8 cellular contexts compared by ENCODE assay signal in genomic region chr21:36135391-36136094, GRCh38. TPM values are rescaled to one million over a fixed set of nuclear protein-coding genes. Genes with fewer than 3 reads are reported as not detected.
DNase-seq lines count a peak whose midpoint lies in the region; ATAC-seq, FAIRE-seq and TF ChIP-seq lines count a peak whose summit lies in the region.

No MANE protein-coding gene starts in this region.

- H3K9ac ChIP-seq in endothelial cell of umbilical vein (replicated peaks; ENCODE audit: extremely low read depth, insufficient read depth, low read length) (peak overlapping the region; percentile 27), mesenchymal stem cell (ENCODE audit: low read length) (peak overlapping the region; percentile 96)

- H3K36me3 ChIP-seq in endothelial cell of umbilical vein (ENCODE audit: control insufficient read depth in 2 of 2, extremely low read depth in 1 of 2, insufficient read depth in 2 of 2, low read length in 2 of 2): no peaks in the 10 kb centered on the region
- peaks cover 0 to 35% of the 10 kb centered on the region in 2 experiments for H3K36me3 ChIP-seq in mesenchymal stem cell (ENCODE audit: control insufficient read depth in 1 of 2, insufficient read depth in 2 of 2, low read depth in 1 of 2, low read length in 2 of 2)

- peak; percentile 92 for FAIRE-seq in endothelial cell of umbilical vein (lab: Jason Lieb, UNC)

- peak overlapping the region; percentile 76 for H3K27ac ChIP-seq in C4-2B
- peak overlapping the region; percentile 27 for H3K27ac ChIP-seq in endothelial cell of umbilical vein (ENCODE audit: insufficient read depth, low read depth, low read length)
- H3K27ac ChIP-seq in mesenchymal stem cell (ENCODE audit: low read length, poor library complexity, severe bottlenecking): peak overlapping the region; percentile 60

- H3K79me1 ChIP-seq in mesenchymal stem cell (replicated peaks; ENCODE audit: low read length, poor library complexity, severe bottlenecking): peaks cover 6% of the 10 kb centered on the region

- H3K14ac ChIP-seq in mesenchymal stem cell (ENCODE audit: low read length in 2 of 2): no peak overlapping the region

- H3K79me2 ChIP-seq in endothelial cell of umbilical vein (ENCODE audit: control insufficient read depth, insufficient read depth, low read length): peaks cover 7% of the 10 kb centered on the region

- intact Hi-C loops in endothelial cell of umbilical vein (cut with micrococcal nuclease): loop anchor here (1.0 to 5.0 kb wide), 2 partner anchors 21 to 187 kb away; partner anchors contain the start of genes DOP1B and MORC3

- H3K9me1 ChIP-seq in endothelial cell of umbilical vein (replicated peaks; ENCODE audit: control insufficient read depth, extremely low read depth, insufficient read depth, low read length): no peaks in the 10 kb centered on the region

- H3K27me3 ChIP-seq in endothelial cell of umbilical vein (ENCODE audit: control insufficient read depth in 2 of 2, insufficient read depth in 2 of 2, low read length in 2 of 2) (no peaks in the 10 kb centered on the region), mesenchymal stem cell (ENCODE audit: control insufficient read depth in 1 of 2, insufficient read depth in 1 of 2, low read length in 2 of 2) (no peaks in the 10 kb centered on the region)

- TF ChIP-seq CTCF in C4-2B (conservative IDR thresholded peaks at IDR 0.05) (no peak), endothelial cell of umbilical vein (IDR thresholded peaks at IDR 0.05; ENCODE audit: extremely low read depth in 1 of 2, insufficient read depth in 1 of 2, low read depth in 1 of 2, low read length in 2 of 2) (no peak)

- no peaks in the 10 kb centered on the region for H4K20me1 ChIP-seq in endothelial cell of umbilical vein (replicated peaks; ENCODE audit: control insufficient read depth, extremely low read depth, insufficient read depth, low read length)

- peak overlapping the region; percentile 58 for H2BK5ac ChIP-seq in mesenchymal stem cell (ENCODE audit: low read depth, low read length, poor library complexity, severe bottlenecking)

- BruUV-seq in endothelial cell of umbilical vein (replicated peaks; lab: Mats Ljungman, UMichigan): TSS peak; percentile 50

- no peak overlapping the region for H2AK5ac ChIP-seq in mesenchymal stem cell (ENCODE audit: low read length, severe bottlenecking)

- H3K23ac ChIP-seq in mesenchymal stem cell (ENCODE audit: low read length in 2 of 2): no peak overlapping the region

- peaks cover 14% of the 10 kb centered on the region for H3K4me1 ChIP-seq in endothelial cell of umbilical vein (ENCODE audit: control insufficient read depth, extremely low read depth, insufficient read depth, low read length)
- peaks cover 16% of the 10 kb centered on the region for H3K4me1 ChIP-seq in mesenchymal stem cell (ENCODE audit: control insufficient read depth, insufficient read depth, low read depth, low read length)

- no peak for TF ChIP-seq POLR2A in endothelial cell of umbilical vein (IDR thresholded peaks at IDR 0.05; ENCODE audit: low read depth, low read length)

- peak overlapping the region; percentile 27 for H4K8ac ChIP-seq in mesenchymal stem cell (ENCODE audit: low read length)

- ATAC-seq in HG02678 (IDR thresholded peaks at IDR 0.05; ENCODE audit: unreplicated experiment) (peak; percentile 40), GM19328 (IDR thresholded peaks at IDR 0.05; ENCODE audit: unreplicated experiment) (no peak)

- H2AFZ ChIP-seq in endothelial cell of umbilical vein (ENCODE audit: low read depth, low read length) (peak overlapping the region; percentile 74), mesenchymal stem cell (ENCODE audit: low read depth, low read length) (peak overlapping the region; percentile 94)

- H2BK120ac ChIP-seq in mesenchymal stem cell (ENCODE audit: low read depth, low read length): peak overlapping the region; percentile 61

- WGBS in mesenchymal stem cell: under 1% methylated on average over 58 of the region's 60 CpGs

- POLR2A ChIA-PET in endothelial cell of umbilical vein (lab: Charles Lee): interaction anchor here (1.1 to 1.5 kb wide), 2 partner anchors 10 to 185 kb away, joined by 4 to 11 read pairs; partner anchors contain the start of gene MORC3

- dilution Hi-C loops in endothelial cell of umbilical vein (cut with MboI; ENCODE audit: extremely low pct_ligation_motif_present, low sequenced_read_pairs): no loop called here

- H4K91ac ChIP-seq in mesenchymal stem cell (ENCODE audit: low read length): no peak overlapping the region

- H3K4me3 ChIP-seq in endothelial cell of umbilical vein (replicated peaks in 1 of 3; ENCODE audit: insufficient read depth in 1 of 3, low read depth in 1 of 3, low read length in 3 of 3): peak overlapping the region; percentile 32 to 87 (median 77)
- H3K4me3 ChIP-seq in mesenchymal stem cell (ENCODE audit: insufficient read depth in 1 of 2, low read depth in 1 of 2, low read length in 2 of 2): peak overlapping the region; percentile 76 to 92

- H2BK12ac ChIP-seq in mesenchymal stem cell (ENCODE audit: low read length in 2 of 2): no peak overlapping the region

- peak overlapping the region; percentile 59 to 71 for H3K18ac ChIP-seq in mesenchymal stem cell (ENCODE audit: low read depth in 1 of 2, low read length in 2 of 2)

- peak overlapping the region; percentile 93 for H3K4me2 ChIP-seq in endothelial cell of umbilical vein (ENCODE audit: insufficient read depth, low read length)
- peak overlapping the region; percentile 91 for H3K4me2 ChIP-seq in mesenchymal stem cell (ENCODE audit: low read length, poor library complexity, severe bottlenecking)

- H3K4ac ChIP-seq in mesenchymal stem cell (ENCODE audit: low read depth in 1 of 2, low read length in 2 of 2): no peak overlapping the region

- peak; percentile 83 for DNase-seq in NOMO-1 (lab: John Stamatoyannopoulos, UW; ENCODE audit: unreplicated experiment in 2 of 2)
- peak; percentile 37 for DNase-seq in activated T-cell treated with anti-CD3 and anti-CD28 coated beads for 24 hours (ENCODE audit: low read depth)
- peak; percentile 76 for DNase-seq in endothelial cell of umbilical vein (ENCODE audit: low read depth, low spot score)
- peak; percentile 89 for DNase-seq in mesenchymal stem cell
- DNase-seq in stimulated activated CD8-positive, alpha-beta memory T cell treated with anti-CD3 and anti-CD28 coated beads, Interleukin-4, amount 100 ng/mL, for 48 hours: peak; percentile 74

- peak overlapping the region; percentile 89 for H2BK15ac ChIP-seq in mesenchymal stem cell (ENCODE audit: low read depth, poor library complexity, severe bottlenecking)

- H3K9me3 ChIP-seq in endothelial cell of umbilical vein (replicated peaks; ENCODE audit: control insufficient read depth, insufficient read depth, low read length): no peaks in the 10 kb centered on the region
- no peaks in the 10 kb centered on the region for H3K9me3 ChIP-seq in mesenchymal stem cell (ENCODE audit: control insufficient read depth, low read length)

- CTCF ChIA-PET in endothelial cell of umbilical vein (lab: Charles Lee): interaction anchor here (0.8 to 1.8 kb wide), 4 partner anchors 10 to 75 kb away, joined by 3 to 11 read pairs (median 4); no protein-coding TSS in a partner anchor

TF ChIP-seq in endothelial cell of umbilical vein, 7 proteins besides CTCF, POLR2A, EP300 and RAD21:
- TF ChIP-seq MAX (IDR thresholded peaks at IDR 0.05; ENCODE audit: insufficient read depth, insufficient read length) (no peak), JUN (IDR thresholded peaks at IDR 0.05; ENCODE audit: borderline replicate concordance, insufficient read depth, insufficient read length, low read depth) (no peak), GATA2 (IDR thresholded peaks at IDR 0.05; ENCODE audit: insufficient read depth, insufficient read length, low read depth, low read length) (no peak), FOS (IDR thresholded peaks at IDR 0.05; ENCODE audit: borderline replicate concordance, insufficient read depth, low read length) (no peak), POLR2AphosphoS5 (IDR thresholded peaks at IDR 0.05; ENCODE audit: insufficient read depth, low read depth, low read length) (no peak), EZH2 (IDR thresholded peaks at IDR 0.05; ENCODE audit: borderline replicate concordance, low read depth, low read length, severe bottlenecking) (no peak), MYC (IDR thresholded peaks at IDR 0.05; ENCODE audit: low read depth, low read length) (no peak)

RNA-seq across cellular contexts. Expression of gene CBR3, which starts 0.7 kb away (rescaled TPM):
- total RNA-seq in endothelial cell of umbilical vein: 10.8 and 13.3 TPM in 2 replicates
- 8.5 and 9.7 TPM in 2 replicates for polyA plus RNA-seq in endothelial cell of umbilical vein
- polyA plus RNA-seq in endothelial cell of umbilical vein (2011; cell fraction: cytosol; rRNA removed): 9.2 and 9.8 TPM in 2 replicates
- polyA plus RNA-seq in endothelial cell of umbilical vein (2011; cell fraction: nucleus; rRNA removed): 2.9 and 4.0 TPM in 2 replicates
- polyA plus RNA-seq in endothelial cell of umbilical vein (2012): 17.7 and 18.2 TPM in 2 replicates
- 4.0 and 5.8 TPM in 2 replicates for polyA minus RNA-seq in endothelial cell of umbilical vein
- 4.5 TPM for polyA minus RNA-seq in endothelial cell of umbilical vein (2011; cell fraction: cytosol; rRNA and poly(A)+ RNA removed)
- 0.77 and 2.6 TPM in 2 replicates for polyA minus RNA-seq in endothelial cell of umbilical vein (2011; cell fraction: nucleus; rRNA and poly(A)+ RNA removed)
- polyA plus RNA-seq in mesenchymal stem cell (2013, experiment 1 of 2): 4.1 TPM
- polyA plus RNA-seq in mesenchymal stem cell (2013, experiment 2 of 2): 4.1 TPM

RNA-seq across cellular contexts. Expression of gene DOP1B, which starts 21.1 kb away (rescaled TPM):
- 9.3 and 9.9 TPM in 2 replicates for total RNA-seq in endothelial cell of umbilical vein
- 3.7 and 4.0 TPM in 2 replicates for polyA plus RNA-seq in endothelial cell of umbilical vein
- 3.2 and 3.9 TPM in 2 replicates for polyA plus RNA-seq in endothelial cell of umbilical vein (2011; cell fraction: cytosol; rRNA removed)
- 5.9 and 10.1 TPM in 2 replicates for polyA plus RNA-seq in endothelial cell of umbilical vein (2011; cell fraction: nucleus; rRNA removed)
- 6.7 and 7.3 TPM in 2 replicates for polyA plus RNA-seq in endothelial cell of umbilical vein (2012)
- 6.9 and 8.3 TPM in 2 replicates for polyA minus RNA-seq in endothelial cell of umbilical vein
- 1.8 TPM for polyA minus RNA-seq in endothelial cell of umbilical vein (2011; cell fraction: cytosol; rRNA and poly(A)+ RNA removed)
- 7.9 and 9.7 TPM in 2 replicates for polyA minus RNA-seq in endothelial cell of umbilical vein (2011; cell fraction: nucleus; rRNA and poly(A)+ RNA removed)
- polyA plus RNA-seq in mesenchymal stem cell (2013, experiment 1 of 2): 1.8 TPM
- 1.8 TPM for polyA plus RNA-seq in mesenchymal stem cell (2013, experiment 2 of 2)

Comparison
In these comparisons a context has a peak if more than half of its experiments do, and no peak if none do; other contexts are left out.
1. DNase-seq: peak in every context shown above with its lines; median percentile 89 in mesenchymal stem cell; 83 in NOMO-1; 76 in endothelial cell of umbilical vein; 74 in stimulated activated CD8-positive, alpha-beta memory T cell treated with anti-CD3 and anti-CD28 coated beads, Interleukin-4, amount 100 ng/mL, for 48 hours; 37 in activated T-cell treated with anti-CD3 and anti-CD28 coated beads for 24 hours.